ENCODE assay signal across 8 cellular contexts in the genomic region with DNA sequence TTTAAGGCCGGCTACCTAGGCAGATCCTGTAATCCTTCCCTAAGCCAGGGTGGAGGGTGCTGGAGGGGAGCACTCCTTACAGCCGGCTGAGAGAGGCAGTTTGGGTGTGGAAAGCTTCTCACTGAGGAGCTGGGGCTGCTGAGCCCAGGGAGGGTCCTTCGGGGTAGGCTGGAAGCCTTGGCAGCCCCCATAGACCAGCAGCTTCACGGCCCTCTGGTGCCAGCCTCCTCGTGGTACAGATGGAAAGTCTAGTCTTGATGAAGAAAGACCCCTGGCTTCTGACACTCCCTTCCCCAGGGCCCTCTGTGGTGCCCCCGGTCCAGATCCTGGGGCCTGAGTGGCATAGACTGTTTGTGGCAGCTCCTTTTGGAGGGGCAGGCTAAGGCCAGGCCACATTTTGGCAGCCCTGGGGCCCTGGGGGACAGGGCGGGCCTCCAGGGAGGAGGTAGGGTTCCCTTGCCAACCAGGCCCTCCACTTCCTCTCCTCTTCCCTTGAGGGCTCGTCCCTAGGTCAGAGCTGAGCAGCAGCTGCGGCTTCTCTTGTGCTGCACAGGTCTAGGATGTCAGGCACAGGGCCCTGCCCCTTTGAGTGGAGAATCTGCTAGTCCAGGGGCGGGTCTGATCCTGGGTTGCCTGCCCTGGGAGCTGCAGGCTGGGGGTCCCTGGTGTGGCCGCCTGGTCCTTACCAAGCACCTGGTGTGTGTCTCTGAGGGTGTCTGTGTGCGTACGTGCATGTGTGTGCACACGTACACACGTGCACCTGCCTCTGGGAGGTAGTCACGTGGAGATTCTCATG. TPM values are rescaled to one million over a fixed set of nuclear protein-coding genes. Genes with fewer than 3 reads are reported as not detected.
DNase-seq lines count a peak whose midpoint lies in the region; ATAC-seq and TF ChIP-seq lines count a peak whose summit lies in the region.

No MANE protein-coding gene starts in this region.

- no peak overlapping the region for H3K23ac ChIP-seq in mesenchymal stem cell (ENCODE audit: low read length in 2 of 2)

- H4K8ac ChIP-seq in mesenchymal stem cell (ENCODE audit: low read length): no peak overlapping the region

- H3K18ac ChIP-seq in mesenchymal stem cell (ENCODE audit: low read depth in 1 of 2, low read length in 2 of 2): peak overlapping the region in 1 of 2 experiments; percentile 57

- no peak overlapping the region for H3K4me3 ChIP-seq in H7 (ENCODE audit: insufficient read depth, low read depth, low read length)
- H3K4me3 ChIP-seq in mesenchymal stem cell (ENCODE audit: insufficient read depth in 1 of 2, low read depth in 1 of 2, low read length in 2 of 2): peak overlapping the region in 1 of 2 experiments; percentile 70
- no peak overlapping the region for H3K4me3 ChIP-seq in left ventricle myocardium inferior

- intact Hi-C loops in left ventricle myocardium inferior (cut with micrococcal nuclease): no loop called here

- H2AK5ac ChIP-seq in mesenchymal stem cell (ENCODE audit: low read length, severe bottlenecking): no peak overlapping the region

- H2BK5ac ChIP-seq in mesenchymal stem cell (ENCODE audit: low read depth, low read length, poor library complexity, severe bottlenecking): no peak overlapping the region

- peak; percentile 75 for DNase-seq in COLO668 (lab: John Stamatoyannopoulos, UW; ENCODE audit: unreplicated experiment)
- DNase-seq in H7: peak; percentile 56
- peak; percentile 36 for DNase-seq in UCSD-AML1 (lab: John Stamatoyannopoulos, UW; ENCODE audit: unreplicated experiment)
- DNase-seq in mesenchymal stem cell: no peak
- DNase-seq in stimulated activated CD4-positive, alpha-beta T cell treated with anti-CD3 and anti-CD28 coated beads, Interleukin-4, amount 100 ng/mL, for 4 hours: no peak
- no peak for DNase-seq in activated CD4-positive, CD25-positive, alpha-beta regulatory T cell treated with anti-CD3 and anti-CD28 coated beads, Interleukin-2, amount 50 U/mL, for 72 hours
- no peak for DNase-seq in left ventricle myocardium inferior

- peaks cover 8% of the 10 kb centered on the region for H3K79me1 ChIP-seq in mesenchymal stem cell (replicated peaks; ENCODE audit: low read length, poor library complexity, severe bottlenecking)

- no peak overlapping the region for H3K4ac ChIP-seq in mesenchymal stem cell (ENCODE audit: low read depth in 1 of 2, low read length in 2 of 2)

- H2BK12ac ChIP-seq in mesenchymal stem cell (ENCODE audit: low read length in 2 of 2): no peak overlapping the region

- H3K36me3 ChIP-seq in H7 (replicated peaks; ENCODE audit: control insufficient read depth, insufficient read depth, low read length) (peaks cover 8% of the 10 kb centered on the region), mesenchymal stem cell (ENCODE audit: control insufficient read depth in 1 of 2, insufficient read depth in 2 of 2, low read depth in 1 of 2, low read length in 2 of 2) (peaks cover 36 to 61% of the 10 kb centered on the region in 2 experiments), left ventricle myocardium inferior (peaks cover 29% of the 10 kb centered on the region)

- H2AFZ ChIP-seq in mesenchymal stem cell (ENCODE audit: low read depth, low read length): no peak overlapping the region

- H2BK15ac ChIP-seq in mesenchymal stem cell (ENCODE audit: low read depth, poor library complexity, severe bottlenecking): no peak overlapping the region

- no peak overlapping the region for H4K91ac ChIP-seq in mesenchymal stem cell (ENCODE audit: low read length)

- peak overlapping the region; percentile 68 for H3K9ac ChIP-seq in mesenchymal stem cell (ENCODE audit: low read length)

- no peak for TF ChIP-seq CTCF in left ventricle myocardium inferior (IDR thresholded peaks at IDR 0.05; ENCODE audit: borderline replicate concordance)

- H2BK120ac ChIP-seq in mesenchymal stem cell (ENCODE audit: low read depth, low read length): no peak overlapping the region

- H3K14ac ChIP-seq in mesenchymal stem cell (ENCODE audit: low read length in 2 of 2): no peak overlapping the region

- ATAC-seq in GM18867 (IDR thresholded peaks at IDR 0.05; ENCODE audit: unreplicated experiment): no peak

- H3K4me1 ChIP-seq in mesenchymal stem cell (ENCODE audit: control insufficient read depth, insufficient read depth, low read depth, low read length) (peaks cover 70% of the 10 kb centered on the region), left ventricle myocardium inferior (peaks cover 60% of the 10 kb centered on the region)

- no peak overlapping the region for H3K4me2 ChIP-seq in mesenchymal stem cell (ENCODE audit: low read length, poor library complexity, severe bottlenecking)

- H3K27ac ChIP-seq in mesenchymal stem cell (ENCODE audit: low read length, poor library complexity, severe bottlenecking) (no peak overlapping the region), left ventricle myocardium inferior (replicated peaks) (no peak overlapping the region)

- H3K9me3 ChIP-seq in mesenchymal stem cell (ENCODE audit: control insufficient read depth, low read length) (no peaks in the 10 kb centered on the region), left ventricle myocardium inferior (replicated peaks) (no peaks in the 10 kb centered on the region)

- 88% methylated on average over 16 of the region's 16 CpGs for WGBS in mesenchymal stem cell

- H3K27me3 ChIP-seq in H7 (ENCODE audit: control insufficient read depth, insufficient read depth, low read length) (no peaks in the 10 kb centered on the region), mesenchymal stem cell (ENCODE audit: control insufficient read depth in 1 of 2, insufficient read depth in 1 of 2, low read length in 2 of 2) (no peaks in the 10 kb centered on the region), left ventricle myocardium inferior (ENCODE audit: low read depth) (no peaks in the 10 kb centered on the region)

RNA-seq across cellular contexts. Expression of a gene that starts 4.8 kb away (rescaled TPM):
- total RNA-seq in H7 (2014; rRNA removed; shearing (Covaris generic)): 78.0 and 83.7 TPM in 2 replicates
- polyA plus RNA-seq in mesenchymal stem cell (2013, experiment 1 of 2): 61.6 TPM
- 55.5 TPM for polyA plus RNA-seq in mesenchymal stem cell (2013, experiment 2 of 2)
- 12.9 TPM for total RNA-seq in left ventricle myocardium inferior

RNA-seq across cellular contexts. Expression of a gene that starts 5.0 kb away (rescaled TPM):
- total RNA-seq in H7 (2014; rRNA removed; shearing (Covaris generic)): not detected in 2 replicates
- 0.08 TPM for polyA plus RNA-seq in mesenchymal stem cell (2013, experiment 1 of 2)
- 0.26 TPM for polyA plus RNA-seq in mesenchymal stem cell (2013, experiment 2 of 2)
- not detected for total RNA-seq in left ventricle myocardium inferior

RNA-seq across cellular contexts. Expression of a gene that starts 31.5 kb away (rescaled TPM):
- 31.2 and 43.2 TPM in 2 replicates for total RNA-seq in H7 (2014; rRNA removed; shearing (Covaris generic))
- 32.2 TPM for polyA plus RNA-seq in mesenchymal stem cell (2013, experiment 1 of 2)
- polyA plus RNA-seq in mesenchymal stem cell (2013, experiment 2 of 2): 30.4 TPM
- 36.8 TPM for total RNA-seq in left ventricle myocardium inferior

RNA-seq across cellular contexts. Expression of a gene that starts 43.4 kb away (rescaled TPM):
- total RNA-seq in H7 (2014; rRNA removed; shearing (Covaris generic)): 10.8 and 17.7 TPM in 2 replicates
- polyA plus RNA-seq in mesenchymal stem cell (2013, experiment 1 of 2): 75.2 TPM
- 70.3 TPM for polyA plus RNA-seq in mesenchymal stem cell (2013, experiment 2 of 2)
- total RNA-seq in left ventricle myocardium inferior: 67.3 TPM

Comparison
In these comparisons a context has a peak if more than half of its experiments do, and no peak if none do; other contexts are left out.
1. DNase-seq: peak in COLO668 (single experiment), H7 (single experiment) and UCSD-AML1 (single experiment); none in mesenchymal stem cell (single experiment), stimulated activated CD4-positive, alpha-beta T cell treated with anti-CD3 and anti-CD28 coated beads, Interleukin-4, amount 100 ng/mL, for 4 hours (0 of 2), activated CD4-positive, CD25-positive, alpha-beta regulatory T cell treated with anti-CD3 and anti-CD28 coated beads, Interleukin-2, amount 50 U/mL, for 72 hours (single experiment) and left ventricle myocardium inferior (single experiment).